Comparison of ENCODE assay signal across 21 cellular contexts in the genomic region with DNA sequence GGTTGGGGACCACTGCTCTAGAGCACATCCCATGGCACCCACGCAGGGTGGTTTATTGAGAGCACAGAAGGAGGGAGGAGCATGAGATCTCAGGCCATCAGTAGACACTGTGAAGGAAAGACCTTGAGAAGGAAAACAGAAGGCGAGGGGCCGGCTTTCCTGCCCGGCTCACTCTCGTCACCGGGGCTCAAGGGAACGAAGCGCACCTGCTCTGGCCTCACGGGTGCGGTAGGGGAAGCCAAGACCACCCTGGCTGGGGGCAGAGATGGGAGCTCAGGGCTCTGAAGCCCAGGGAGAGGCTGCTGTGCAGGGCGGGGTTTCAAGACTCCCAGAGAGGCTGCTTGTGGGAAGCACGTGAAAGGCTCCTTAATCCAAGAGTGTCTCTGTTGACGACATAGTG.
"Had no signal": no experiment of that assay in that cellular context is flagged by ENCODE, and none has a peak within 500 bp of the region (broad histone marks: within the 10 kb centered on the region; RNA-seq: fewer than 3 reads in every experiment).

No MANE protein-coding gene starts in this region.

- H3K4me3 ChIP-seq: body of pancreas, cardiac muscle cell, gastroesophageal sphincter, neural progenitor cell, spleen, tibial artery, uterus had no signal

- H3K27ac ChIP-seq: body of pancreas, cardiac muscle cell, gastroesophageal sphincter, neural progenitor cell, spleen, tibial artery, uterus had no signal

- H3K4me1 ChIP-seq: body of pancreas, gastroesophageal sphincter, neural progenitor cell, tibial artery, uterus had no signal

- H3K36me3 ChIP-seq: uterus had no signal

- H3K27ac Mint-ChIP-seq: activated CD4-positive, alpha-beta memory T cell treated with anti-CD3 and anti-CD28 coated beads, Interleukin-2, amount 10 ng/mL, durations not matched to agents 7 days and 5 days; endodermal cell; neural progenitor cell; progenitor cell of endocrine pancreas had no signal

- DNase-seq: activated CD4-positive, alpha-beta memory T cell treated with anti-CD3 and anti-CD28 coated beads, Interleukin-2, amount 10 ng/mL, durations not matched to agents 7 days and 5 days; activated CD4-positive, alpha-beta T cell treated with anti-CD3 and anti-CD28 coated beads for 48 hours; activated gamma-delta T cell; activated naive CD4-positive, alpha-beta T cell treated with anti-CD3 and anti-CD28 coated beads, Interleukin-2, amount 50 U/mL, for 16 hours; anterior cingulate cortex; body of pancreas; cortex of kidney; endodermal cell; hypothalamus; naive thymus-derived CD4-positive, alpha-beta T cell; retina; spleen; stimulated activated CD4-positive, alpha-beta T cell treated with anti-CD3 and anti-CD28 coated beads, Interleukin-4, amount 100 ng/mL, for 1 hour; stimulated activated naive CD4-positive, alpha-beta T cell treated with Interleukin-2 at 50 U/mL for 16 hours; substantia nigra; tibial artery; uterus had no signal

- H3K27me3 ChIP-seq: body of pancreas, cardiac muscle cell, gastroesophageal sphincter, neural progenitor cell, spleen, tibial artery, uterus had no signal

- H3K9me3 ChIP-seq: body of pancreas, gastroesophageal sphincter, spleen, tibial artery, uterus had no signal

- H3K27me3 Mint-ChIP-seq: activated CD4-positive, alpha-beta memory T cell treated with anti-CD3 and anti-CD28 coated beads, Interleukin-2, amount 10 ng/mL, durations not matched to agents 7 days and 5 days; naive thymus-derived CD4-positive, alpha-beta T cell; progenitor cell of endocrine pancreas had no signal

- H3K4me3 Mint-ChIP-seq: activated CD4-positive, alpha-beta memory T cell treated with anti-CD3 and anti-CD28 coated beads, Interleukin-2, amount 10 ng/mL, durations not matched to agents 7 days and 5 days; endodermal cell; neural progenitor cell had no signal

- ATAC-seq: body of pancreas; gastroesophageal sphincter; naive thymus-derived CD4-positive, alpha-beta T cell had no signal

- H3K9me3 Mint-ChIP-seq: activated CD4-positive, alpha-beta memory T cell treated with anti-CD3 and anti-CD28 coated beads, Interleukin-2, amount 10 ng/mL, durations not matched to agents 7 days and 5 days; neural progenitor cell had no signal
